ENCODE assay signal across 8 cellular contexts in genomic region chr11:124801014-124801413, GRCh38. TPM values are rescaled to one million over a fixed set of nuclear protein-coding genes. Genes with fewer than 3 reads are reported as not detected.
DNase-seq lines count a peak whose midpoint lies in the region; ATAC-seq and TF ChIP-seq lines count a peak whose summit lies in the region.

No MANE protein-coding gene starts in this region.

- H3K36me3 Mint-ChIP-seq in T-helper 2 cell treated with Interferon-gamma antibody and Interleukin-4, amounts not matched to agents 5 μg/mL and 100 μg/mL, for 36 hours (ENCODE audit: low read depth) = peaks cover 2% of the 10 kb centered on the region

- ATAC-seq in heart left ventricle = peak in 3 of 4 donors; percentile 20 to 41 (median 38)
- no peak for ATAC-seq in GM19351 (IDR thresholded peaks at IDR 0.05; ENCODE audit: unreplicated experiment)
- ATAC-seq in GM18511 (IDR thresholded peaks at IDR 0.05; ENCODE audit: unreplicated experiment) = no peak

- peak overlapping the region; percentile 69 for H3K4me3 ChIP-seq in WI38 (ENCODE audit: low read depth, low read length)
- peak overlapping the region; percentile 71 to 94 (median 88) for H3K4me3 ChIP-seq in heart left ventricle

- H3K4me3 Mint-ChIP-seq in T-helper 2 cell treated with Interferon-gamma antibody and Interleukin-4, amounts not matched to agents 5 μg/mL and 100 μg/mL, for 36 hours = peak overlapping the region; percentile 81

- no peaks in the 10 kb centered on the region for H3K9me3 Mint-ChIP-seq in T-helper 2 cell treated with Interferon-gamma antibody and Interleukin-4, amounts not matched to agents 5 μg/mL and 100 μg/mL, for 36 hours

- DNase-seq in T-helper 2 cell treated with Interferon-gamma antibody and Interleukin-4, amounts not matched to agents 5 μg/mL and 100 μg/mL, for 36 hours (ENCODE audit: low spot score) = no peak
- DNase-seq in T-helper 2 cell (no peak), heart left ventricle (no peak), renal cortical epithelial cell (ENCODE audit: low read depth) (peak; percentile 64), NCI-H345 (lab: John Stamatoyannopoulos, UW) (no peak)

- H3K36me3 ChIP-seq in heart left ventricle = peaks cover 0 to 8% (median 3%) of the 10 kb centered on the region in 9 donors

- peak overlapping the region; percentile 90 to 100 (median 98) for H3K27ac ChIP-seq in heart left ventricle

- H3K27me3 Mint-ChIP-seq in T-helper 2 cell treated with Interferon-gamma antibody and Interleukin-4, amounts not matched to agents 5 μg/mL and 100 μg/mL, for 36 hours (ENCODE audit: low read depth) = peaks cover 10% of the 10 kb centered on the region

- peaks cover 27% of the 10 kb centered on the region for H3K4me1 Mint-ChIP-seq in T-helper 2 cell treated with Interferon-gamma antibody and Interleukin-4, amounts not matched to agents 5 μg/mL and 100 μg/mL, for 36 hours (ENCODE audit: low read depth)

- no peaks in the 10 kb centered on the region for H3K27me3 ChIP-seq in heart left ventricle

- H3K4me1 ChIP-seq in heart left ventricle = peaks cover 3 to 38% (median 32%) of the 10 kb centered on the region in 12 donors

- H3K27ac Mint-ChIP-seq in T-helper 2 cell treated with Interferon-gamma antibody and Interleukin-4, amounts not matched to agents 5 μg/mL and 100 μg/mL, for 36 hours = peak overlapping the region; percentile 76

- no peak for TF ChIP-seq POLR2A in heart left ventricle (IDR thresholded peaks at IDR 0.05)

- WGBS in heart left ventricle, 4 donors = 7 to 14% (median 9%) methylated on average over 8 of the region's 8 CpGs

- intact Hi-C loops in heart left ventricle (cut with DNase I) = loop anchor here in 2 of 10 donors (2.0 kb wide), 1 partner anchor 36 kb away; no protein-coding TSS in a partner anchor

- TF ChIP-seq CTCF in WI38 (IDR thresholded peaks at IDR 0.05; ENCODE audit: low read depth, low read length) (no peak), heart left ventricle (IDR thresholded peaks at IDR 0.05) (no peak)

- no peaks in the 10 kb centered on the region for H3K9me3 ChIP-seq in heart left ventricle

RNA-seq across cellular contexts. Expression of gene MSANTD2, which starts 0.8 kb away (rescaled TPM):
- total RNA-seq in heart left ventricle = 1 to 10 TPM; 2.2 to 5.4 (median 3.1) TPM
- polyA plus RNA-seq in heart left ventricle = 1 to 10 TPM; 3.1 to 4.3 TPM
- total RNA-seq in renal cortical epithelial cell = 3.5 and 10.8 TPM in 2 replicates

RNA-seq across cellular contexts. Expression of gene ESAM, which starts 38.9 kb away (rescaled TPM):
- 100 to 1,000 TPM in 1 of 9 donors, 10 to 100 TPM in 8; 24.8 to 111 (median 43.3) TPM for total RNA-seq in heart left ventricle
- 10 to 100 TPM; 35.9 to 81.2 TPM for polyA plus RNA-seq in heart left ventricle
- 0.50 and 1.4 TPM in 2 replicates for total RNA-seq in renal cortical epithelial cell

RNA-seq across cellular contexts. Expression of gene VSIG2, which starts 49.0 kb away (rescaled TPM):
- 1 to 10 TPM in 6 of 9 donors, under 1 TPM in 3; 0.44 to 4.8 (median 1.4) TPM for total RNA-seq in heart left ventricle
- under 1 TPM; 0.42 to 0.61 TPM for polyA plus RNA-seq in heart left ventricle
- total RNA-seq in renal cortical epithelial cell = 0.10 TPM in 1 of 2 replicates, not detected in the other

Comparison
In these comparisons a context has a peak if more than half of its experiments do, and no peak if none do; other contexts are left out.
1. ATAC-seq: peak in heart left ventricle (3 of 4); none in GM19351 (single experiment) and GM18511 (single experiment).
2. RNA of gene ESAM, which starts 38.9 kb away (total RNA-seq): 24.8 to 111 TPM in heart left ventricle; 0.50 to 1.4 TPM in renal cortical epithelial cell; every median in the first group is over 10 times any median in the second.